27 cellular contexts compared by ENCODE assay signal in genomic region chr9:133307271-133307670, GRCh38. TPM values are rescaled to one million over a fixed set of nuclear protein-coding genes. Genes with fewer than 3 reads are reported as not detected.
"Had no signal": no experiment of that assay in that cellular context is flagged by ENCODE, and none has a peak within 500 bp of the region (broad histone marks: within the 10 kb centered on the region; RNA-seq: fewer than 3 reads in every experiment).

No MANE protein-coding gene starts in this region.

- H3K36me3 ChIP-seq: left ventricle myocardium inferior, ovary, right atrium auricular region, right lobe of liver, transverse colon, upper lobe of right lung had no signal

- H3K4me3 ChIP-seq: left ventricle myocardium inferior, mucosa of descending colon, ovary, right atrium auricular region, right lobe of liver, smooth muscle cell, transverse colon, upper lobe of right lung had no signal

- H3K36me3 Mint-ChIP-seq: immature natural killer cell; memory B cell; natural killer cell treated with Interleukin-12 subunit alpha and Interleukin-12 subunit beta and Interleukin-15 and Interleukin-18, amount 100 ng/mL, for 72 hours; stimulated activated memory B cell treated with anti-CD40 and anti-IgM and Interleukin-4, amounts not matched to agents 10 μg/mL and 1 μg/mL and 100 μg/mL, for 72 hours had no signal

- H3K9me3 Mint-ChIP-seq: immature natural killer cell; memory B cell; natural killer cell treated with Interleukin-12 subunit alpha and Interleukin-12 subunit beta and Interleukin-15 and Interleukin-18, amount 100 ng/mL, for 72 hours; stimulated activated memory B cell treated with anti-CD40 and anti-IgM and Interleukin-4, amounts not matched to agents 10 μg/mL and 1 μg/mL and 100 μg/mL, for 72 hours; stimulated activated naive CD8-positive, alpha-beta T cell treated with anti-CD3 and anti-CD28 coated beads, Interleukin-15, amount 100 ng/mL, for 72 hours had no signal

- H3K4me1 Mint-ChIP-seq: immature natural killer cell; memory B cell; naive thymus-derived CD4-positive, alpha-beta T cell; stimulated activated memory B cell treated with anti-CD40 and anti-IgM and Interleukin-4, amounts not matched to agents 10 μg/mL and 1 μg/mL and 100 μg/mL, for 72 hours; stimulated activated naive CD8-positive, alpha-beta T cell treated with anti-CD3 and anti-CD28 coated beads, Interleukin-15, amount 100 ng/mL, for 72 hours had no signal

- H3K27me3 ChIP-seq: ovary, right atrium auricular region, right lobe of liver, transverse colon, upper lobe of right lung had no signal

- ATAC-seq: left colon; mucosa of descending colon; naive thymus-derived CD4-positive, alpha-beta T cell; natural killer cell treated with Interleukin-12 subunit alpha and Interleukin-12 subunit beta and Interleukin-15 and Interleukin-18, amount 100 ng/mL, for 72 hours; stimulated activated memory B cell treated with anti-CD40 and anti-IgM and Interleukin-4, amounts not matched to agents 10 μg/mL and 1 μg/mL and 100 μg/mL, for 72 hours; stimulated activated naive CD8-positive, alpha-beta T cell treated with anti-CD3 and anti-CD28 coated beads, Interleukin-15, amount 100 ng/mL, for 72 hours; upper lobe of right lung had no signal

- H3K4me3 Mint-ChIP-seq: immature natural killer cell; memory B cell; naive thymus-derived CD4-positive, alpha-beta T cell; natural killer cell treated with Interleukin-12 subunit alpha and Interleukin-12 subunit beta and Interleukin-15 and Interleukin-18, amount 100 ng/mL, for 72 hours; stimulated activated memory B cell treated with anti-CD40 and anti-IgM and Interleukin-4, amounts not matched to agents 10 μg/mL and 1 μg/mL and 100 μg/mL, for 72 hours; stimulated activated naive CD8-positive, alpha-beta T cell treated with anti-CD3 and anti-CD28 coated beads, Interleukin-15, amount 100 ng/mL, for 72 hours had no signal

- H3K9me3 ChIP-seq: left ventricle myocardium inferior, mucosa of descending colon, ovary, right atrium auricular region, right lobe of liver, transverse colon, upper lobe of right lung had no signal

- H3K27ac Mint-ChIP-seq: immature natural killer cell; memory B cell; naive thymus-derived CD4-positive, alpha-beta T cell; natural killer cell treated with Interleukin-12 subunit alpha and Interleukin-12 subunit beta and Interleukin-15 and Interleukin-18, amount 100 ng/mL, for 72 hours; progenitor cell of endocrine pancreas; stimulated activated memory B cell treated with anti-CD40 and anti-IgM and Interleukin-4, amounts not matched to agents 10 μg/mL and 1 μg/mL and 100 μg/mL, for 72 hours; stimulated activated naive CD8-positive, alpha-beta T cell treated with anti-CD3 and anti-CD28 coated beads, Interleukin-15, amount 100 ng/mL, for 72 hours had no signal

- H3K4me1 ChIP-seq: left ventricle myocardium inferior, right atrium auricular region, right lobe of liver, transverse colon, upper lobe of right lung had no signal

- DNase-seq: hypothalamus; immature natural killer cell; kidney; left colon; left ventricle myocardium inferior; midbrain; mucosa of descending colon; naive thymus-derived CD4-positive, alpha-beta T cell; ovary; right lobe of liver; stimulated activated CD4-positive, alpha-beta T cell treated with anti-CD3 and anti-CD28 coated beads, Interleukin-1b, Interleukin-23, amount 100 ng/mL, for 48 hours; stimulated activated CD4-positive, alpha-beta T cell treated with anti-CD3 and anti-CD28 coated beads, Interleukin-2, amount 100 ng/mL, for 48 hours; stimulated activated CD4-positive, alpha-beta T cell treated with anti-CD3 and anti-CD28 coated beads, Interleukin-4, amount 100 ng/mL, for 4 hours; stimulated activated CD8-positive, alpha-beta memory T cell treated with anti-CD3 and anti-CD28 coated beads, Interleukin-4, amount 100 ng/mL, for 48 hours; stimulated activated naive CD4-positive, alpha-beta T cell treated with Interleukin-2 at 50 U/mL for 16 hours; stimulated activated naive CD8-positive, alpha-beta T cell treated with anti-CD3 and anti-CD28 coated beads, Interleukin-15, amount 100 ng/mL, for 72 hours; transverse colon; upper lobe of right lung had no signal

- H3K27ac ChIP-seq: left ventricle myocardium inferior, ovary, right atrium auricular region, right lobe of liver, transverse colon, upper lobe of right lung had no signal

RNA-seq across cellular contexts. Expression of gene ABO, which starts 32.3 kb away (rescaled TPM):
- total RNA-seq: myocyte, pulmonary artery endothelial cell, temporal lobe had no signal
